ENCODE assay signal across 1 cellular context in the genomic region with DNA sequence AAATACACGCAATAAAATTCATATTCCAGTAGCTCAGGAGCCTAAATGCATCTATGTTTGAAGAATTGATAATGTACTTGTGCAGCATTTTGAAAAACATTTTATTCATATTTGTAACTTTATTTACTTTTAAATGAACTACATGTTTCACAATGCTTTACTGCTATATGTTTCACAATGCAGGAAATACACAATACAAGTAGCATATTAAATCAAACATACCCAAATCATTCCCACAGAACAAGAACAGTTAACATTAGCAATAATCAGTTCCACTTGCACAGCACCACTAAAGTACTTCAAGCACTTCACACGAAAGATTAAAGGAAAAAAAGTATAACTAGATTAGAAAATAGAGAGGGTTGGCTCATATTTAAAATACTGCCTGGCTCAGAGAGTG.
TF ChIP-seq lines count a peak whose summit lies in the region.

No MANE protein-coding gene starts in this region.

TF ChIP-seq in GM23338, 12 proteins besides CTCF, POLR2A, EP300 and RAD21 (continued from another document):
- TF ChIP-seq, protein P1, sequence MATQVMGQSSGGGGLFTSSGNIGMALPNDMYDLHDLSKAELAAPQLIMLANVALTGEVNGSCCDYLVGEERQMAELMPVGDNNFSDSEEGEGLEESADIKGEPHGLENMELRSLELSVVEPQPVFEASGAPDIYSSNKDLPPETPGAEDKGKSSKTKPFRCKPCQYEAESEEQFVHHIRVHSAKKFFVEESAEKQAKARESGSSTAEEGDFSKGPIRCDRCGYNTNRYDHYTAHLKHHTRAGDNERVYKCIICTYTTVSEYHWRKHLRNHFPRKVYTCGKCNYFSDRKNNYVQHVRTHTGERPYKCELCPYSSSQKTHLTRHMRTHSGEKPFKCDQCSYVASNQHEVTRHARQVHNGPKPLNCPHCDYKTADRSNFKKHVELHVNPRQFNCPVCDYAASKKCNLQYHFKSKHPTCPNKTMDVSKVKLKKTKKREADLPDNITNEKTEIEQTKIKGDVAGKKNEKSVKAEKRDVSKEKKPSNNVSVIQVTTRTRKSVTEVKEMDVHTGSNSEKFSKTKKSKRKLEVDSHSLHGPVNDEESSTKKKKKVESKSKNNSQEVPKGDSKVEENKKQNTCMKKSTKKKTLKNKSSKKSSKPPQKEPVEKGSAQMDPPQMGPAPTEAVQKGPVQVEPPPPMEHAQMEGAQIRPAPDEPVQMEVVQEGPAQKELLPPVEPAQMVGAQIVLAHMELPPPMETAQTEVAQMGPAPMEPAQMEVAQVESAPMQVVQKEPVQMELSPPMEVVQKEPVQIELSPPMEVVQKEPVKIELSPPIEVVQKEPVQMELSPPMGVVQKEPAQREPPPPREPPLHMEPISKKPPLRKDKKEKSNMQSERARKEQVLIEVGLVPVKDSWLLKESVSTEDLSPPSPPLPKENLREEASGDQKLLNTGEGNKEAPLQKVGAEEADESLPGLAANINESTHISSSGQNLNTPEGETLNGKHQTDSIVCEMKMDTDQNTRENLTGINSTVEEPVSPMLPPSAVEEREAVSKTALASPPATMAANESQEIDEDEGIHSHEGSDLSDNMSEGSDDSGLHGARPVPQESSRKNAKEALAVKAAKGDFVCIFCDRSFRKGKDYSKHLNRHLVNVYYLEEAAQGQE (IDR thresholded peaks at IDR 0.05; ENCODE audit: unreplicated experiment) = no peak
- TF ChIP-seq CREB1 (CRISPR knock-in tag; IDR thresholded peaks at IDR 0.05; ENCODE audit: low read depth) = no peak
- TF ChIP-seq EZH2phosphoT487 (IDR thresholded peaks at IDR 0.05; ENCODE audit: unreplicated experiment) = no peak
- TF ChIP-seq, protein P2, sequence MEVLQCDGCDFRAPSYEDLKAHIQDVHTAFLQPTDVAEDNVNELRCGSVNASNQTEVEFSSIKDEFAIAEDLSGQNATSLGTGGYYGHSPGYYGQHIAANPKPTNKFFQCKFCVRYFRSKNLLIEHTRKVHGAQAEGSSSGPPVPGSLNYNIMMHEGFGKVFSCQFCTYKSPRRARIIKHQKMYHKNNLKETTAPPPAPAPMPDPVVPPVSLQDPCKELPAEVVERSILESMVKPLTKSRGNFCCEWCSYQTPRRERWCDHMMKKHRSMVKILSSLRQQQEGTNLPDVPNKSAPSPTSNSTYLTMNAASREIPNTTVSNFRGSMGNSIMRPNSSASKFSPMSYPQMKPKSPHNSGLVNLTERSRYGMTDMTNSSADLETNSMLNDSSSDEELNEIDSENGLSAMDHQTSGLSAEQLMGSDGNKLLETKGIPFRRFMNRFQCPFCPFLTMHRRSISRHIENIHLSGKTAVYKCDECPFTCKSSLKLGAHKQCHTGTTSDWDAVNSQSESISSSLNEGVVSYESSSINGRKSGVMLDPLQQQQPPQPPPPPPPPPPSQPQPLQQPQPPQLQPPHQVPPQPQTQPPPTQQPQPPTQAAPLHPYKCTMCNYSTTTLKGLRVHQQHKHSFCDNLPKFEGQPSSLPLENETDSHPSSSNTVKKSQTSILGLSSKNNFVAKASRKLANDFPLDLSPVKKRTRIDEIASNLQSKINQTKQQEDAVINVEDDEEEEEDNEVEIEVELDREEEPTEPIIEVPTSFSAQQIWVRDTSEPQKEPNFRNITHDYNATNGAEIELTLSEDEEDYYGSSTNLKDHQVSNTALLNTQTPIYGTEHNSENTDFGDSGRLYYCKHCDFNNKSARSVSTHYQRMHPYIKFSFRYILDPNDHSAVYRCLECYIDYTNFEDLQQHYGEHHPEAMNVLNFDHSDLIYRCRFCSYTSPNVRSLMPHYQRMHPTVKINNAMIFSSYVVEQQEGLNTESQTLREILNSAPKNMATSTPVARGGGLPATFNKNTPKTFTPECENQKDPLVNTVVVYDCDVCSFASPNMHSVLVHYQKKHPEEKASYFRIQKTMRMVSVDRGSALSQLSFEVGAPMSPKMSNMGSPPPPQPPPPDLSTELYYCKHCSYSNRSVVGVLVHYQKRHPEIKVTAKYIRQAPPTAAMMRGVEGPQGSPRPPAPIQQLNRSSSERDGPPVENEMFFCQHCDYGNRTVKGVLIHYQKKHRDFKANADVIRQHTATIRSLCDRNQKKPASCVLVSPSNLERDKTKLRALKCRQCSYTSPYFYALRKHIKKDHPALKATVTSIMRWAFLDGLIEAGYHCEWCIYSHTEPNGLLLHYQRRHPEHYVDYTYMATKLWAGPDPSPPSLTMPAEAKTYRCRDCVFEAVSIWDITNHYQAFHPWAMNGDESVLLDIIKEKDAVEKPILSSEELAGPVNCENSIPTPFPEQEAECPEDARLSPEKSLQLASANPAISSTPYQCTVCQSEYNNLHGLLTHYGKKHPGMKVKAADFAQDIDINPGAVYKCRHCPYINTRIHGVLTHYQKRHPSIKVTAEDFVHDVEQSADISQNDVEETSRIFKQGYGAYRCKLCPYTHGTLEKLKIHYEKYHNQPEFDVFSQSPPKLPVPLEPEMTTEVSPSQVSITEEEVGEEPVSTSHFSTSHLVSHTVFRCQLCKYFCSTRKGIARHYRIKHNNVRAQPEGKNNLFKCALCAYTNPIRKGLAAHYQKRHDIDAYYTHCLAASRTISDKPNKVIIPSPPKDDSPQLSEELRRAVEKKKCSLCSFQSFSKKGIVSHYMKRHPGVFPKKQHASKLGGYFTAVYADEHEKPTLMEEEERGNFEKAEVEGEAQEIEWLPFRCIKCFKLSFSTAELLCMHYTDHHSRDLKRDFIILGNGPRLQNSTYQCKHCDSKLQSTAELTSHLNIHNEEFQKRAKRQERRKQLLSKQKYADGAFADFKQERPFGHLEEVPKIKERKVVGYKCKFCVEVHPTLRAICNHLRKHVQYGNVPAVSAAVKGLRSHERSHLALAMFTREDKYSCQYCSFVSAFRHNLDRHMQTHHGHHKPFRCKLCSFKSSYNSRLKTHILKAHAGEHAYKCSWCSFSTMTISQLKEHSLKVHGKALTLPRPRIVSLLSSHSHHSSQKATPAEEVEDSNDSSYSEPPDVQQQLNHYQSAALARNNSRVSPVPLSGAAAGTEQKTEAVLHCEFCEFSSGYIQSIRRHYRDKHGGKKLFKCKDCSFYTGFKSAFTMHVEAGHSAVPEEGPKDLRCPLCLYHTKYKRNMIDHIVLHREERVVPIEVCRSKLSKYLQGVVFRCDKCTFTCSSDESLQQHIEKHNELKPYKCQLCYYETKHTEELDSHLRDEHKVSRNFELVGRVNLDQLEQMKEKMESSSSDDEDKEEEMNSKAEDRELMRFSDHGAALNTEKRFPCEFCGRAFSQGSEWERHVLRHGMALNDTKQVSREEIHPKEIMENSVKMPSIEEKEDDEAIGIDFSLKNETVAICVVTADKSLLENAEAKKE (CRISPR knock-in tag; IDR thresholded peaks at IDR 0.05) = no peak
- no peak for TF ChIP-seq ZNF331 (CRISPR knock-in tag; IDR thresholded peaks at IDR 0.05; ENCODE audit: low read depth)
- TF ChIP-seq EZH2 (IDR thresholded peaks at IDR 0.05; ENCODE audit: low read depth, unreplicated experiment) = no peak
- TF ChIP-seq NANOG (IDR thresholded peaks at IDR 0.05; ENCODE audit: borderline replicate concordance) = no peak
